1 cellular context compared by ENCODE assay signal in genomic region chr7:158829342-158830210, GRCh38.
TF ChIP-seq lines count a peak whose summit lies in the region.

Gene ESYT2 (minus strand): TSS chr7:158829509. CDS start chr7:158829418, 91 bp downstream.

TF ChIP-seq in H1, 55 proteins besides CTCF, POLR2A, EP300 and RAD21 (continued from another document):
- TF ChIP-seq ZNF274 (IDR thresholded peaks at IDR 0.05; ENCODE audit: borderline replicate concordance, extremely low read depth, low read length) (no peak), TAF7 (optimal IDR thresholded peaks at IDR 0.05; ENCODE audit: borderline replicate concordance, low read depth, low read length) (peak; percentile 26), ATF3 (IDR thresholded peaks at IDR 0.05; ENCODE audit: insufficient read depth, low read depth, low read length) (no peak), MAFK (IDR thresholded peaks at IDR 0.05; ENCODE audit: low read depth, low read length) (no peak), GTF2F1 (IDR thresholded peaks at IDR 0.05; ENCODE audit: borderline replicate concordance, low read depth, low read length) (no peak), POU5F1 (IDR thresholded peaks at IDR 0.05; ENCODE audit: low read depth, low read length) (no peak), CHD2 (IDR thresholded peaks at IDR 0.05; ENCODE audit: low read length) (no peak; the same call in 1 of the 2 replicates), EGR1 (IDR thresholded peaks at IDR 0.05; ENCODE audit: borderline replicate concordance, low read depth, low read length) (no peak), RBBP5 (IDR thresholded peaks at IDR 0.05; ENCODE audit: borderline replicate concordance, low read depth, low read length) (peak; percentile 86; the same call in 1 of the 2 replicates), RNF2 (IDR thresholded peaks at IDR 0.05; ENCODE audit: borderline replicate concordance, low read depth, low read length, missing control alignments, poor library complexity, severe bottlenecking) (no peak), SP2 (IDR thresholded peaks at IDR 0.05; ENCODE audit: low read length) (no peak), CHD7 (IDR thresholded peaks at IDR 0.05; ENCODE audit: insufficient replicate concordance, low read length) (no peak), NANOG (IDR thresholded peaks at IDR 0.05; ENCODE audit: insufficient read depth, low read depth, low read length, poor library complexity, severe bottlenecking) (no peak), CTBP2 (IDR thresholded peaks at IDR 0.05; ENCODE audit: borderline replicate concordance, insufficient read depth, insufficient read length, low read length) (no peak), SIX5 (IDR thresholded peaks at IDR 0.05; ENCODE audit: low read depth, low read length) (no peak), TAF1 (IDR thresholded peaks at IDR 0.05; ENCODE audit: low read depth, low read length) (peak; percentile 7; the same call in 1 of the 2 replicates), CBX5 (IDR thresholded peaks at IDR 0.05; ENCODE audit: low read depth, low read length) (no peak), KDM4A (IDR thresholded peaks at IDR 0.05; ENCODE audit: low read depth, low read length, severe bottlenecking) (peak; percentile 80), EZH2 (IDR thresholded peaks at IDR 0.05; ENCODE audit: low read depth, low read length, severe bottlenecking) (no peak), SP4 (IDR thresholded peaks at IDR 0.05; ENCODE audit: low read length) (no peak), YY1 (IDR thresholded peaks at IDR 0.05; ENCODE audit: low read depth, low read length) (no peak), CBX8 (IDR thresholded peaks at IDR 0.05; ENCODE audit: borderline replicate concordance, low read depth, low read length) (no peak), SIRT6 (IDR thresholded peaks at IDR 0.05; ENCODE audit: low read length) (no peak), SUZ12 (IDR thresholded peaks at IDR 0.05; ENCODE audit: low read length) (peak; percentile 68; the same call in 1 of the 2 replicates), USF2 (IDR thresholded peaks at IDR 0.05; ENCODE audit: low read length) (no peak), ASH2L (IDR thresholded peaks at IDR 0.05; ENCODE audit: low read length) (peak; percentile 91), CHD1 (IDR thresholded peaks at IDR 0.05; ENCODE audit: low read depth, low read length) (no peak), HDAC2 (IDR thresholded peaks at IDR 0.05; ENCODE audit: borderline replicate concordance in 1 of 2, low read depth in 2 of 2, low read length in 2 of 2) (peak; percentile 72 to 91; a peak in 2 of 4 replicates), CREB1 (IDR thresholded peaks at IDR 0.05) (peak; percentile 97), POLR2AphosphoS5 (IDR thresholded peaks at IDR 0.05; ENCODE audit: low read depth, low read length) (0 out of 2 replicates have a peak, but pooled peaks have one; percentile 48), TCF12 (IDR thresholded peaks at IDR 0.05; ENCODE audit: low read depth, low read length) (no peak), ATF2 (IDR thresholded peaks at IDR 0.05; ENCODE audit: low read length) (peak; percentile 76; the same call in 1 of the 2 replicates), HDAC6 (IDR thresholded peaks at IDR 0.05; ENCODE audit: low read depth, low read length) (no peak), PHF8 (conservative IDR thresholded peaks at IDR 0.05; ENCODE audit: low read depth, low read length) (peak; percentile 86)
